Comparison of ENCODE assay signal across 14 cellular contexts in the genomic region with DNA sequence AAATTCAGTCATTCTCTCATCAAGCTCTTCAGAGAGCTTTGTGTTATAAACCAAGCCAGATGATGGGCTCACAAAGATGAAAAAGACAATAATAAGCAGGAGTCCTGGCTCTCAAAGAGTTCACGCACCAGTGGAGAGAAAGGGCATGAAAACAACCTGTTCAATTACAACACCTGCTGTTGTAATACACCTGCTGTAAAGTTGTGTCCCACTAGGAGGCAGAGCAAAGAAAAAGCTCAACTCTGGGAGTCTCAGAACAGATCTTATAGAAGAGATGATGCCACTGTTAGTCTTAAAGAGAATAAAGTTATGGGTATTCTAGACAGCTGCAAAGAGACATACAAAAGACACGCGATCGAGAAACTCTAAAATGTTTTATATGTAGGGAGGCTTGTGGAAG.
DNase-seq lines count a peak whose midpoint lies in the region; ATAC-seq, FAIRE-seq and TF ChIP-seq lines count a peak whose summit lies in the region.
"Had no signal": no experiment of that assay in that cellular context is flagged by ENCODE, and none has a peak within 500 bp of the region (broad histone marks: within the 10 kb centered on the region; RNA-seq: fewer than 3 reads in every experiment).

No MANE protein-coding gene starts in this region.

- no peaks in the 10 kb centered on the region for H3K27me3 ChIP-seq in HepG2 (ENCODE audit: control insufficient read depth in 1 of 2, insufficient read depth in 2 of 2, low read length in 2 of 2)

- FAIRE-seq in HepG2 (lab: Jason Lieb, UNC), result peak; percentile 50
- FAIRE-seq in GM12892 (lab: Jason Lieb, UNC), result no peak
- FAIRE-seq: G401.6, keratinocyte had no signal

- no peaks in the 10 kb centered on the region for H3K36me3 ChIP-seq in OCI-LY7 (ENCODE audit: insufficient read depth, low read length)
- H3K36me3 ChIP-seq in HepG2 (replicated peaks in 1 of 2; ENCODE audit: control insufficient read depth in 1 of 2, insufficient read depth in 2 of 2, low read length in 2 of 2), result peaks cover 5 to 17% of the 10 kb centered on the region in 2 experiments; a peak in 4 of 5 replicates

- H3K9ac ChIP-seq in HepG2 (ENCODE audit: insufficient read depth, low read depth, low read length), result no peak overlapping the region

- POLR2A ChIA-PET in OCI-LY7 (lab: Charles Lee) (interaction anchor here (1.0 kb wide), 1 partner anchor 328 kb away, joined by 4 read pairs; no protein-coding TSS in a partner anchor), HepG2 (lab: Yijun Ruan, JAX) (no interaction called here)

- no peak for TF ChIP-seq RAD21 in HepG2 (CRISPR knock-in tag; IDR thresholded peaks at IDR 0.05)

- H3K4me1 ChIP-seq in OCI-LY7 (ENCODE audit: insufficient read depth, low read length, poor library complexity, severe bottlenecking), result no peaks in the 10 kb centered on the region
- H3K4me1 ChIP-seq in HepG2 (ENCODE audit: insufficient read depth, low read length), result peaks cover 5% of the 10 kb centered on the region; the same call in 1 of the 2 replicates

- no peak overlapping the region for H3K27ac ChIP-seq in OCI-LY7 (ENCODE audit: low read depth, low read length, poor library complexity, severe bottlenecking)
- no peak overlapping the region for H3K27ac ChIP-seq in HepG2 (ENCODE audit: extremely low read length, insufficient read depth, low read length)

- in situ Hi-C loops in HepG2 (cut with HindIII; ENCODE audit: extremely low pct_ligation_motif_present, low pct_unique_long_range_greater_than_20kb), result no loop called here

- BruUV-seq in OCI-LY7 (replicated peaks; lab: Mats Ljungman, UMichigan) (no TSS peak), HepG2 (replicated peaks; lab: Mats Ljungman, UMichigan) (no TSS peak)

- H3K4me2 ChIP-seq in OCI-LY7 (ENCODE audit: low read length) (no peak overlapping the region), HepG2 (ENCODE audit: low read depth, low read length) (no peak overlapping the region)

- H3K9me3 ChIP-seq in OCI-LY7 (ENCODE audit: low read length) (no peaks in the 10 kb centered on the region), HepG2 (ENCODE audit: low read length) (no peaks in the 10 kb centered on the region)

- no peak for TF ChIP-seq EP300 in HepG2 (IDR thresholded peaks at IDR 0.05; ENCODE audit: low read depth in 2 of 2, low read length in 2 of 2)
- no peak for TF ChIP-seq EP300 in HepG2 (CRISPR knock-in tag; IDR thresholded peaks at IDR 0.05; ENCODE audit: borderline replicate concordance)

- no peaks in the 10 kb centered on the region for H3K9me2 ChIP-seq in OCI-LY7 (ENCODE audit: insufficient read depth, low read length)

- ATAC-seq in HepG2 (peak; percentile 82), HG03095 (IDR thresholded peaks at IDR 0.05; ENCODE audit: unreplicated experiment) (no peak), GM21825 (IDR thresholded peaks at IDR 0.05; ENCODE audit: unreplicated experiment) (no peak)
- ATAC-seq: Right ventricle myocardium inferior had no signal

- whole genome bisulfite sequencing in HepG2 (ENCODE audit: low lambda C conversion rate), result 96% methylated on average over 4 of the region's 4 CpGs

- no peaks in the 10 kb centered on the region for H3K79me2 ChIP-seq in OCI-LY7 (ENCODE audit: insufficient read depth, low read depth, low read length)
- H3K79me2 ChIP-seq in HepG2 (ENCODE audit: insufficient read depth, low read length), result peaks cover 2% of the 10 kb centered on the region

- H4K20me1 ChIP-seq in OCI-LY7 (ENCODE audit: insufficient read depth, low read length) (no peaks in the 10 kb centered on the region), HepG2 (ENCODE audit: insufficient read depth, low read length) (no peaks in the 10 kb centered on the region)

- DNase-seq in DMS53 (lab: John Stamatoyannopoulos, UW), result peak; percentile 91
- DNase-seq in NCI-H187 treated with DMSO at 0.1 percent for 48 hours (lab: John Stamatoyannopoulos, UW), result peak; percentile 75
- no peak for DNase-seq in OCI-LY7 (ENCODE audit: low spot score)
- peak; percentile 42 for DNase-seq in HepG2 (ENCODE audit: low spot score)
- DNase-seq in CD1c-positive myeloid dendritic cell (ENCODE audit: extremely low spot score), result no peak
- no peak for DNase-seq in GM12892 (ENCODE audit: insufficient read length)
- DNase-seq: activated CD8-positive, alpha-beta memory T cell treated with anti-CD3 and anti-CD28 coated beads for 24 hours; activated naive CD4-positive, alpha-beta T cell treated with anti-CD3 and anti-CD28 coated beads for 36 hours; foreskin fibroblast had no signal

- TF ChIP-seq POLR2A in HepG2 (IDR thresholded peaks at IDR 0.05; ENCODE audit: insufficient read depth in 1 of 2, low read depth in 2 of 2, low read length in 2 of 2) (no peak), GM12892 (IDR thresholded peaks at IDR 0.05; ENCODE audit: low read depth, low read length) (no peak)

- intact Hi-C loops in OCI-LY7 (cut with micrococcal nuclease; ENCODE audit: unreplicated experiment) (no loop called here), HepG2 (cut with micrococcal nuclease; ENCODE audit: unreplicated experiment) (no loop called here)

- CTCF ChIA-PET in OCI-LY7 (lab: Charles Lee; ENCODE audit: unreplicated experiment) (no interaction called here), HepG2 (lab: Yijun Ruan, JAX; ENCODE audit: low intra/inter-chr PET ratio, low total read pairs) (no interaction called here)

- no peak overlapping the region for H2AFZ ChIP-seq in OCI-LY7 (ENCODE audit: low read length)
- H2AFZ ChIP-seq in HepG2 (ENCODE audit: low read length), result no peak overlapping the region

- TF ChIP-seq CTCF in OCI-LY7 (conservative IDR thresholded peaks at IDR 0.05; ENCODE audit: low read length) (peak; percentile 37; the same call in 1 of the 2 replicates), HepG2 (CRISPR knock-in tag; IDR thresholded peaks at IDR 0.05) (peak; percentile 14; the same call in 1 of the 2 replicates)

- H3K4me3 ChIP-seq in OCI-LY7 (ENCODE audit: low read depth, low read length, poor library complexity, severe bottlenecking) (no peak overlapping the region), HepG2 (replicated peaks in 1 of 3; ENCODE audit: insufficient read depth in 1 of 3, low read depth in 2 of 3, low read length in 3 of 3) (no peak overlapping the region)

TF ChIP-seq in HepG2, 621 proteins besides CTCF, POLR2A, EP300 and RAD21 (continues in another document):
- TF ChIP-seq ZNF382 (CRISPR knock-in tag; IDR thresholded peaks at IDR 0.05; ENCODE audit: borderline replicate concordance), result no peak
- no peak for TF ChIP-seq ZNF547 (CRISPR knock-in tag; IDR thresholded peaks at IDR 0.05)
- TF ChIP-seq, protein P1, sequence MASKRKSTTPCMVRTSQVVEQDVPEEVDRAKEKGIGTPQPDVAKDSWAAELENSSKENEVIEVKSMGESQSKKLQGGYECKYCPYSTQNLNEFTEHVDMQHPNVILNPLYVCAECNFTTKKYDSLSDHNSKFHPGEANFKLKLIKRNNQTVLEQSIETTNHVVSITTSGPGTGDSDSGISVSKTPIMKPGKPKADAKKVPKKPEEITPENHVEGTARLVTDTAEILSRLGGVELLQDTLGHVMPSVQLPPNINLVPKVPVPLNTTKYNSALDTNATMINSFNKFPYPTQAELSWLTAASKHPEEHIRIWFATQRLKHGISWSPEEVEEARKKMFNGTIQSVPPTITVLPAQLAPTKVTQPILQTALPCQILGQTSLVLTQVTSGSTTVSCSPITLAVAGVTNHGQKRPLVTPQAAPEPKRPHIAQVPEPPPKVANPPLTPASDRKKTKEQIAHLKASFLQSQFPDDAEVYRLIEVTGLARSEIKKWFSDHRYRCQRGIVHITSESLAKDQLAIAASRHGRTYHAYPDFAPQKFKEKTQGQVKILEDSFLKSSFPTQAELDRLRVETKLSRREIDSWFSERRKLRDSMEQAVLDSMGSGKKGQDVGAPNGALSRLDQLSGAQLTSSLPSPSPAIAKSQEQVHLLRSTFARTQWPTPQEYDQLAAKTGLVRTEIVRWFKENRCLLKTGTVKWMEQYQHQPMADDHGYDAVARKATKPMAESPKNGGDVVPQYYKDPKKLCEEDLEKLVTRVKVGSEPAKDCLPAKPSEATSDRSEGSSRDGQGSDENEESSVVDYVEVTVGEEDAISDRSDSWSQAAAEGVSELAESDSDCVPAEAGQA (IDR thresholded peaks at IDR 0.05; ENCODE audit: low read depth), result no peak
- TF ChIP-seq, protein P1 (CRISPR knock-in tag; IDR thresholded peaks at IDR 0.05; ENCODE audit: borderline replicate concordance), result no peak
- peak; percentile 33; the same call in 1 of the 2 replicates for TF ChIP-seq CEBPG (CRISPR knock-in tag; IDR thresholded peaks at IDR 0.05)

Comparison
In these comparisons a context has a peak if more than half of its experiments do, and no peak if none do; other contexts are left out.
1. DNase-seq: peak in DMS53 (single experiment), NCI-H187 treated with DMSO at 0.1 percent for 48 hours (single experiment) and HepG2 (single experiment); none in OCI-LY7 (single experiment), CD1c-positive myeloid dendritic cell (single experiment) and GM12892 (single experiment).